Comparison of ENCODE assay signal across 12 cellular contexts in the genomic region with DNA sequence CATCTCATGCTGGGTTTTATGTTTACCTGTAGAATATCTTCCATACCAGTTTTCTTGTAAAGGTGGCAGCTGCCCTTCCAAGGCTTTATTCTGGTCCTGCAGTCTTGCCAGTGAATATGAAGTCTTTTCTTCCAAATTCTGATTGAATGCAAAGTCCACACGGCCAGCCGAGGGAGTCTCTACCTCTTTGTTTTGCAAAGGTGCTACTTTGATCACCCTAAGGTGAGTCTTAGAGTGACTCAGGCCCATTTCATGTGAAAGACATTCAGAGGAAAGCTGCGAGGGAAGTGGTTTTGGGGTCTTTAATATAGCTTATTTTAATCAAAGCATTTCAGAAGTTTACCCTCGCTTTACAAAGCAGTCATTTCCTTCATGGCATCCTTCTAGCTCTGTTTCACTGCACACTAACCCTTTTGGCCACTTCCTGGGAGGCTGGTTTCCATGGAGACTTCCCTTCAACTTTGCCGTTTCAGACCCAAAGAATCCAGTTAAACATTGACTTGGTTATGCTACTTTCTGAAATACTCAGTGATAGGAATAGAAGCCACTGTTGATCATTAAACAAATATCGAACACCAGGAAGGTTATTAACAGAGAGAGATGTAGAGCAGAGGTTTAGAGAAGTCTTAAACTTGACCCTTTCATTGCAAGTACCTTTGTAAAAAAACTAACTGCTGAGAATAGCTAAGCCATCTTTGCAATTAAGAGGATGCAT. TPM values are rescaled to one million over a fixed set of nuclear protein-coding genes. Genes with fewer than 3 reads are reported as not detected.
DNase-seq lines count a peak whose midpoint lies in the region; ATAC-seq and TF ChIP-seq lines count a peak whose summit lies in the region.
"Had no signal": no experiment of that assay in that cellular context is flagged by ENCODE, and none has a peak within 500 bp of the region (broad histone marks: within the 10 kb centered on the region; RNA-seq: fewer than 3 reads in every experiment).

A gene with protein sequence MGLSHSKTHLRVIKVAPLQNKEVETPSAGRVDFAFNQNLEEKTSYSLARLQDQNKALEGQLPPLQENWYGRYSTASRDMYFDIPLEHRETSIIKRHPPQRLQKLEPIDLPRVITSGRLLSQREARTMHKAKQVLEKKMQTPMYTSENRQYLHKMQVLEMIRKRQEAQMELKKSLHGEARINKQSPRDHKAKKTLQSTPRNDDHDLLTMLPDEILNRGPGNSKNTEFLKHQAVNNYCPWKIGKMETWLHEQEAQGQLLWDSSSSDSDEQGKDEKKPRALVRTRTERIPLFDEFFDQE (minus strand): TSS at position 391 of the 715 bp plus-strand sequence. CDS start 142 bp downstream, at position 249.

- no peaks in the 10 kb centered on the region for H3K9me3 ChIP-seq in prostate gland
- H3K9me3 ChIP-seq: ascending aorta had no signal

- H3K9me3 Mint-ChIP-seq in activated T-helper 2 cell treated with anti-CD3 and anti-CD28 coated beads, Interferon-gamma antibody, Interleukin-2, Interleukin-4, amounts not matched to agents 10 μg/mL and 5 μg/mL and 100 μg/mL, durations not matched to agents 14 hours and 24 hours and 36 hours, result no peaks in the 10 kb centered on the region
- H3K9me3 Mint-ChIP-seq: nephron progenitor cell had no signal

- no peak within 1 kb of the TSS for H3K4me3 Mint-ChIP-seq in activated T-helper 2 cell treated with anti-CD3 and anti-CD28 coated beads, Interferon-gamma antibody, Interleukin-2, Interleukin-4, amounts not matched to agents 10 μg/mL and 5 μg/mL and 100 μg/mL, durations not matched to agents 14 hours and 24 hours and 36 hours (ENCODE audit: low read depth)
- H3K4me3 Mint-ChIP-seq: nephron progenitor cell had no signal

- no peaks in the 10 kb centered on the region for H3K27me3 Mint-ChIP-seq in activated T-helper 2 cell treated with anti-CD3 and anti-CD28 coated beads, Interferon-gamma antibody, Interleukin-2, Interleukin-4, amounts not matched to agents 10 μg/mL and 5 μg/mL and 100 μg/mL, durations not matched to agents 14 hours and 24 hours and 36 hours (ENCODE audit: low read depth)

- intact Hi-C loops in prostate gland (cut with DNase I), result no loop called here
- intact Hi-C loops in activated T-helper 2 cell treated with anti-CD3 and anti-CD28 coated beads, Interferon-gamma antibody, Interleukin-2, Interleukin-4, amounts not matched to agents 10 μg/mL and 5 μg/mL and 100 μg/mL, durations not matched to agents 14 hours and 24 hours and 36 hours (cut with micrococcal nuclease), result no loop called here

- peaks cover 2% of the 10 kb centered on the region for H3K4me1 Mint-ChIP-seq in activated T-helper 2 cell treated with anti-CD3 and anti-CD28 coated beads, Interferon-gamma antibody, Interleukin-2, Interleukin-4, amounts not matched to agents 10 μg/mL and 5 μg/mL and 100 μg/mL, durations not matched to agents 14 hours and 24 hours and 36 hours (ENCODE audit: low read depth)

- H3K27ac Mint-ChIP-seq in activated T-helper 2 cell treated with anti-CD3 and anti-CD28 coated beads, Interferon-gamma antibody, Interleukin-2, Interleukin-4, amounts not matched to agents 10 μg/mL and 5 μg/mL and 100 μg/mL, durations not matched to agents 14 hours and 24 hours and 36 hours, result no peak within 1 kb of the TSS
- H3K27ac Mint-ChIP-seq: nephron progenitor cell had no signal

- no peaks in the 10 kb centered on the region for H3K36me3 ChIP-seq in prostate gland
- H3K36me3 ChIP-seq: ascending aorta had no signal

- no peak for TF ChIP-seq CTCF in prostate gland (IDR thresholded peaks at IDR 0.05)

- H3K4me1 ChIP-seq in prostate gland (replicated peaks), result no peaks in the 10 kb centered on the region
- H3K4me1 ChIP-seq: ascending aorta had no signal

- 42% methylated on average over 6 of the region's 6 CpGs for WGBS in prostate gland

- ATAC-seq in GM18517 (IDR thresholded peaks at IDR 0.05; ENCODE audit: unreplicated experiment), result peak; percentile 80
- ATAC-seq in GM21723 (IDR thresholded peaks at IDR 0.05; ENCODE audit: unreplicated experiment), result peak; percentile 65
- peak; percentile 73 for ATAC-seq in HG03457 (IDR thresholded peaks at IDR 0.05; ENCODE audit: unreplicated experiment)

- TF ChIP-seq POLR2A in prostate gland (IDR thresholded peaks at IDR 0.05), result no peak

- no peak within 1 kb of the TSS for H3K27ac ChIP-seq in prostate gland
- H3K27ac ChIP-seq: ascending aorta had no signal

- no peaks in the 10 kb centered on the region for H3K27me3 ChIP-seq in prostate gland (replicated peaks; ENCODE audit: insufficient read depth)
- H3K27me3 ChIP-seq: ascending aorta had no signal

- DNase-seq in left kidney (ENCODE audit: low read depth, low spot score) (peak; percentile 90), NCI-H146 (lab: John Stamatoyannopoulos, UW) (no peak), prostate gland (ENCODE audit: low spot score) (no peak), superior temporal gyrus (ENCODE audit: extremely low spot score) (no peak)
- DNase-seq in activated T-helper 2 cell treated with anti-CD3 and anti-CD28 coated beads, Interferon-gamma antibody, Interleukin-2, Interleukin-4, amounts not matched to agents 10 μg/mL and 5 μg/mL and 100 μg/mL, durations not matched to agents 14 hours and 24 hours and 36 hours (ENCODE audit: low spot score), result no peak
- DNase-seq: glutamatergic neuron, NCI-H69, nephron progenitor cell had no signal

- H3K4me3 ChIP-seq in prostate gland, result no peak within 1 kb of the TSS
- H3K4me3 ChIP-seq: ascending aorta had no signal

- H3K36me3 Mint-ChIP-seq in activated T-helper 2 cell treated with anti-CD3 and anti-CD28 coated beads, Interferon-gamma antibody, Interleukin-2, Interleukin-4, amounts not matched to agents 10 μg/mL and 5 μg/mL and 100 μg/mL, durations not matched to agents 14 hours and 24 hours and 36 hours (ENCODE audit: low read depth), result no peaks in the 10 kb centered on the region

RNA-seq across cellular contexts. Expression of the gene that starts here (rescaled TPM):
- total RNA-seq in prostate gland, result not detected
- not detected in 2 replicates for total RNA-seq in activated T-helper 2 cell treated with anti-CD3 and anti-CD28 coated beads, Interferon-gamma antibody, Interleukin-2, Interleukin-4, amounts not matched to agents 10 μg/mL and 5 μg/mL and 100 μg/mL, durations not matched to agents 14 hours and 24 hours and 36 hours
- total RNA-seq: ascending aorta had no signal
